21 cellular contexts compared by ENCODE assay signal in the genomic region with DNA sequence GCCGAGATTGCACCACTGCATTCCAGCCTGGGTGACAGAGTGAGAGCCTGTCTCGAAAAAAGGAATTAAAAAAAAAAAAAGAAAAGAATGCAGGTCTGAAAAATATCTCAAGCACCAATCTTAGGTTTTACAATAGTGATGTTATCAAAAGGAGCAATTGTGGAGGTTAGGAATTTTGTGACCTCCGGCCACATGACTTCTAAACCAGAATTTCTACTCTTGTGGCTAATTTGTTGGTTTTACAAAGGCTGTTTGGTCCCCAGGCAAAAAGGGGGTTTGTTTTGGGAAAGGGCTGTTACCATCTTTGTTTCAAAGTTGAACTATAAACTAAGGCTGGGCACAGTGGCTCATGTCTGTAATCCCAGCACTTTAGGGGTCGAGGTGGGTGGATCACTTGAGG.
"Had no signal": no experiment of that assay in that cellular context is flagged by ENCODE, and none has a peak within 500 bp of the region (broad histone marks: within the 10 kb centered on the region; RNA-seq: fewer than 3 reads in every experiment).

No MANE protein-coding gene starts in this region.

- H2AFZ ChIP-seq: hepatocyte had no signal

- H3K4me2 ChIP-seq: hepatocyte had no signal

- H3K36me3 ChIP-seq: left ventricle myocardium inferior, lower lobe of right lung had no signal

- H3K27me3 Mint-ChIP-seq: type B pancreatic cell had no signal

- H3K4me3 ChIP-seq: dorsolateral prefrontal cortex, hepatocyte, left ventricle myocardium inferior, lower lobe of right lung, psoas muscle, skin epidermis had no signal

- H3K27ac Mint-ChIP-seq: type B pancreatic cell had no signal

- H3K4me3 Mint-ChIP-seq: nephron, type B pancreatic cell had no signal

- H3K9me3 ChIP-seq: left ventricle myocardium inferior, lower lobe of right lung, psoas muscle had no signal

- ATAC-seq: left cardiac atrium, lower lobe of right lung, psoas muscle, sciatic nerve had no signal

- H3K27me3 ChIP-seq: hepatocyte had no signal

- H3K36me3 Mint-ChIP-seq: type B pancreatic cell had no signal

- DNase-seq: cortex of kidney; dorsolateral prefrontal cortex; effector CD8-positive, alpha-beta T cell; foreskin melanocyte; head of caudate nucleus; kidney; left cardiac atrium; left ventricle myocardium inferior; lower lobe of right lung; mesenchymal stem cell; midbrain; occipital lobe; psoas muscle; retina; stimulated activated CD4-positive, alpha-beta T cell treated with anti-CD3 and anti-CD28 coated beads, Interleukin-2, amount 100 ng/mL, for 48 hours; stimulated activated naive CD4-positive, alpha-beta T cell treated with Interleukin-2 at 50 U/mL for 16 hours had no signal

- H3K79me2 ChIP-seq: hepatocyte had no signal

- H3K27ac ChIP-seq: dorsolateral prefrontal cortex, hepatocyte, left ventricle myocardium inferior, lower lobe of right lung, psoas muscle, skin epidermis had no signal

- H3K4me1 ChIP-seq: left ventricle myocardium inferior, lower lobe of right lung had no signal
